In the genomic region with DNA sequence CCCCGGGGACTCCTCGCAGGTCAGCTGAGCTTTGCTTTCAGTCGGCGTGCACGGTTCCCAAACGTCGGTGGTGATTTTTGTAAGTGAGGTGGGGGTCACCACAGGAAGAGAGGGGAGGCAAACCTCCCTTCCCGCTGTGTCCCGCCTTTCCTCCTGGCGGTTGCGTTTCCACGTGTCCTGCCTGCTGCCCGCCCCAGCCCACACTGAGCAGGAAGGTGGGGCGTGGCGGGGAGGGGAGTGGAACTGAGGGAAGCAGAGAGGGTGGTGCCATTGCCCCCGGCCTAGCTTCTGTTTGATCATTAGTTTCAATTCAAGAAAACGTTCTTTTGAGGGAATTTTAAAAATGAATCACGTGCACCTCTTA, we compare ENCODE assay signal across 1 cellular context.
TF ChIP-seq lines count a peak whose summit lies in the region.

No MANE protein-coding gene starts in this region.

TF ChIP-seq in HepG2, 621 proteins besides CTCF, POLR2A, EP300 and RAD21 (continued from another document):
- TF ChIP-seq, protein P1, sequence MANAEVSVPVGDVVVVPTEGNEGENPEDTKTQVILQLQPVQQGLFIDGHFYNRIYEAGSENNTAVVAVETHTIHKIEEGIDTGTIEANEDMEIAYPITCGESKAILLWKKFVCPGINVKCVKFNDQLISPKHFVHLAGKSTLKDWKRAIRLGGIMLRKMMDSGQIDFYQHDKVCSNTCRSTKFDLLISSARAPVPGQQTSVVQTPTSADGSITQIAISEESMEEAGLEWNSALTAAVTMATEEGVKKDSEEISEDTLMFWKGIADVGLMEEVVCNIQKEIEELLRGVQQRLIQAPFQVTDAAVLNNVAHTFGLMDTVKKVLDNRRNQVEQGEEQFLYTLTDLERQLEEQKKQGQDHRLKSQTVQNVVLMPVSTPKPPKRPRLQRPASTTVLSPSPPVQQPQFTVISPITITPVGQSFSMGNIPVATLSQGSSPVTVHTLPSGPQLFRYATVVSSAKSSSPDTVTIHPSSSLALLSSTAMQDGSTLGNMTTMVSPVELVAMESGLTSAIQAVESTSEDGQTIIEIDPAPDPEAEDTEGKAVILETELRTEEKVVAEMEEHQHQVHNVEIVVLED (CRISPR knock-in tag; IDR thresholded peaks at IDR 0.05; ENCODE audit: borderline replicate concordance): no peak
- TF ChIP-seq ZNF569 (CRISPR knock-in tag; IDR thresholded peaks at IDR 0.05; ENCODE audit: borderline replicate concordance): no peak
- TF ChIP-seq ZSCAN21 (CRISPR knock-in tag; IDR thresholded peaks at IDR 0.05; ENCODE audit: borderline replicate concordance): no peak
- TF ChIP-seq, protein P2, sequence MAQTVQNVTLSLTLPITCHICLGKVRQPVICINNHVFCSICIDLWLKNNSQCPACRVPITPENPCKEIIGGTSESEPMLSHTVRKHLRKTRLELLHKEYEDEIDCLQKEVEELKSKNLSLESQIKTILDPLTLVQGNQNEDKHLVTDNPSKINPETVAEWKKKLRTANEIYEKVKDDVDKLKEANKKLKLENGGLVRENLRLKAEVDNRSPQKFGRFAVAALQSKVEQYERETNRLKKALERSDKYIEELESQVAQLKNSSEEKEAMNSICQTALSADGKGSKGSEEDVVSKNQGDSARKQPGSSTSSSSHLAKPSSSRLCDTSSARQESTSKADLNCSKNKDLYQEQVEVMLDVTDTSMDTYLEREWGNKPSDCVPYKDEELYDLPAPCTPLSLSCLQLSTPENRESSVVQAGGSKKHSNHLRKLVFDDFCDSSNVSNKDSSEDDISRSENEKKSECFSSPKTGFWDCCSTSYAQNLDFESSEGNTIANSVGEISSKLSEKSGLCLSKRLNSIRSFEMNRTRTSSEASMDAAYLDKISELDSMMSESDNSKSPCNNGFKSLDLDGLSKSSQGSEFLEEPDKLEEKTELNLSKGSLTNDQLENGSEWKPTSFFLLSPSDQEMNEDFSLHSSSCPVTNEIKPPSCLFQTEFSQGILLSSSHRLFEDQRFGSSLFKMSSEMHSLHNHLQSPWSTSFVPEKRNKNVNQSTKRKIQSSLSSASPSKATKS (CRISPR knock-in tag; IDR thresholded peaks at IDR 0.05): no peak
- no peak for TF ChIP-seq ZNF253 (CRISPR knock-in tag; IDR thresholded peaks at IDR 0.05; ENCODE audit: borderline replicate concordance)
